8 cellular contexts compared by ENCODE assay signal in the genomic region with DNA sequence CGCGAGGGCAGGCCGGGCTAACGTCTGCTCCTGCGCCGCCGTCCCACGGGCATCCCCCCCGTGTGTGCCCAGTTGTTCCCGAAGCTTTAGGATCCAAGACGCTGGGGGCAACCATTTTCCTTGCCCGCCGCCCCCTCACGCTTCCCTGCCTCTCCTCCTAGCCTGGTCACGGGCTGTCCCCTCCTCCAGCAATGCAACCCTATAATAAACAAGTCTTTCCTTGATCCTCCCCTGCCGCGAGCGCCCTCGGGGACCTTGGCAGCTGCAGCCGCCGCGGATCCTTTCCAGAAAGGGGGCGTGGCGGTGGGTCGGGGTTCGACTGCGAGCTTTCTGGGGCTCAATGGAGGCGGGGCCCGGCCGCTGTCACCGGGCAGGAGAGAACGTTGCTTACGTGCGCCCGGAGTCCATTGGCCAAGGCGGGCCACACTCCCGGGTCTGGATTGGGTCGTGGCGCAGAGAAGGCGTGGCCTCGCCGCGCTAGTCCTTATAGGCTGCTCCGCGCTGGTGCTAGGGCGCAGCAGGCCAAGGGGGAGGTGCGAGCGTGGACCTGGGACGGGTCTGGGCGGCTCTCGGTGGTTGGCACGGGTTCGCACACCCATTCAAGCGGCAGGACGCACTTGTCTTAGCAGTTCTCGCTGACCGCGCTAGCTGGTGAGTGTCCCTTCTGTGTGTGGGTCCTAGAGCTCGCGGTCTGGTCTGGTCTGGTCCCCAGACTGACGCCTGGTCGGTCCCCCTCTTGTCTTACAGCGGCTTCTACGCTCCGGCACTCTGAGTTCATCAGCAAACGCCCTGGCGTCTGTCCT. TPM values are rescaled to one million over a fixed set of nuclear protein-coding genes. Genes with fewer than 3 reads are reported as not detected.
A peak's percentile ranks its signal among the peaks of the same experiment; 100 is the strongest.
DNase-seq lines count a peak whose midpoint lies in the region; ATAC-seq and TF ChIP-seq lines count a peak whose summit lies in the region.

A gene with protein sequence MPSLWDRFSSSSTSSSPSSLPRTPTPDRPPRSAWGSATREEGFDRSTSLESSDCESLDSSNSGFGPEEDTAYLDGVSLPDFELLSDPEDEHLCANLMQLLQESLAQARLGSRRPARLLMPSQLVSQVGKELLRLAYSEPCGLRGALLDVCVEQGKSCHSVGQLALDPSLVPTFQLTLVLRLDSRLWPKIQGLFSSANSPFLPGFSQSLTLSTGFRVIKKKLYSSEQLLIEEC (plus strand): TSS at position 515 of the 803 bp plus-strand sequence. CDS start 293 bp downstream, outside the sequence.

- H3K9me3 ChIP-seq in Panc1 (ENCODE audit: control insufficient read depth, insufficient read depth, low read depth, low read length) (no peaks in the 10 kb centered on the region), esophagus (ENCODE audit: control insufficient read depth in 2 of 2, insufficient read depth in 1 of 2, low read depth in 1 of 2, low read length in 1 of 2) (peaks cover 0 to 2% of the 10 kb centered on the region in 2 donors), muscle layer of colon (ENCODE audit: low read length) (no peaks in the 10 kb centered on the region)

- BruUV-seq in Panc1 (replicated peaks; lab: Mats Ljungman, UMichigan): no TSS peak

- peak within 1 kb of the TSS; percentile 98 for H3K4me3 Mint-ChIP-seq in activated T-cell treated with anti-CD3 and anti-CD28 coated beads, Interleukin-2, amount 50 U/mL, for 4 hours

- 1% methylated on average over 63 to 67 of the region's 67 CpGs for WGBS in esophagus, 2 donors

- H3K27ac ChIP-seq in Panc1 (ENCODE audit: low read length) (peak within 1 kb of the TSS; percentile 91), esophagus (ENCODE audit: low read depth in 2 of 2, low read length in 1 of 2) (peak within 1 kb of the TSS; percentile 95 to 99), muscle layer of colon (ENCODE audit: low read depth, low read length) (peak within 1 kb of the TSS; percentile 82)

- DNase-seq in DMS53 (lab: John Stamatoyannopoulos, UW) (peak; percentile 97), KG1 (lab: John Stamatoyannopoulos, UW) (peak; percentile 94), Panc1 (ENCODE audit: low read depth, low spot score) (peak; percentile 94)
- DNase-seq in activated T-cell treated with anti-CD3 and anti-CD28 coated beads, Interleukin-2, amount 50 U/mL, for 4 hours: peak; percentile 97
- DNase-seq in stimulated activated CD8-positive, alpha-beta memory T cell treated with anti-CD3 and anti-CD28 coated beads, Interleukin-7, amount 100 ng/mL, for 24 hours (ENCODE audit: low read depth): peak; percentile 94

- TF ChIP-seq CTCF in Panc1 (IDR thresholded peaks at IDR 0.05): no peak

- peaks cover 25% of the 10 kb centered on the region for H3K36me3 Mint-ChIP-seq in activated T-cell treated with anti-CD3 and anti-CD28 coated beads, Interleukin-2, amount 50 U/mL, for 4 hours (ENCODE audit: insufficient read depth)

- no peaks in the 10 kb centered on the region for H3K27me3 Mint-ChIP-seq in activated T-cell treated with anti-CD3 and anti-CD28 coated beads, Interleukin-2, amount 50 U/mL, for 4 hours (ENCODE audit: low read depth)

- POLR2A ChIA-PET in Panc1 (lab: Charles Lee): interaction anchor here (0.6 to 0.8 kb wide), 3 partner anchors 58 to 546 kb away, joined by 3 to 17 read pairs (median 3); no protein-coding TSS in a partner anchor

- no peaks in the 10 kb centered on the region for H3K9me3 Mint-ChIP-seq in activated T-cell treated with anti-CD3 and anti-CD28 coated beads, Interleukin-2, amount 50 U/mL, for 4 hours

- peak within 1 kb of the TSS; percentile 80 for H3K9ac ChIP-seq in muscle layer of colon (ENCODE audit: low read length)

- intact Hi-C loops in Panc1 (cut with micrococcal nuclease; ENCODE audit: unreplicated experiment): no loop called here

- ATAC-seq in GM21723 (IDR thresholded peaks at IDR 0.05; ENCODE audit: unreplicated experiment): peak; percentile 71
- peak; percentile 91 for ATAC-seq in Panc1
- ATAC-seq in activated T-cell treated with anti-CD3 and anti-CD28 coated beads, Interleukin-2, amount 50 U/mL, for 4 hours: peak; percentile 93 to 95

- in situ Hi-C loops in Panc1 (cut with HindIII; ENCODE audit: low pct_unique_long_range_greater_than_20kb, low sequenced_read_pairs): no loop called here

- H3K4me3 ChIP-seq in Panc1 (ENCODE audit: low read depth in 2 of 2, low read length in 2 of 2): peak within 1 kb of the TSS; percentile 93 to 99
- peak within 1 kb of the TSS; percentile 92 to 99 for H3K4me3 ChIP-seq in esophagus (ENCODE audit: low read depth in 1 of 2, low read length in 2 of 2)
- peak within 1 kb of the TSS; percentile 76 to 96 for H3K4me3 ChIP-seq in muscle layer of colon (ENCODE audit: low read depth in 1 of 2, low read length in 2 of 2)

- H3K4me1 ChIP-seq in Panc1 (ENCODE audit: control insufficient read depth, insufficient read depth, low read length): peaks cover 40% of the 10 kb centered on the region
- H3K4me1 ChIP-seq in esophagus (ENCODE audit: control insufficient read depth in 2 of 2, insufficient read depth in 2 of 2, low read length in 1 of 2): peaks cover 0 to 9% of the 10 kb centered on the region in 2 donors
- H3K4me1 ChIP-seq in muscle layer of colon (ENCODE audit: insufficient read depth, low read length): peaks cover 15% of the 10 kb centered on the region

- CTCF ChIA-PET in Panc1 (lab: Charles Lee): interaction anchor here (1.2 kb wide), 1 partner anchor 55 kb away, joined by 8 read pairs; no protein-coding TSS in a partner anchor

- H3K4me1 Mint-ChIP-seq in activated T-cell treated with anti-CD3 and anti-CD28 coated beads, Interleukin-2, amount 50 U/mL, for 4 hours (ENCODE audit: low read depth): peaks cover 42% of the 10 kb centered on the region

- H3K36me3 ChIP-seq in Panc1 (ENCODE audit: control insufficient read depth, insufficient read depth, low read length): no peaks in the 10 kb centered on the region; the same call in 1 of the 2 replicates
- H3K36me3 ChIP-seq in esophagus (ENCODE audit: control insufficient read depth in 2 of 2, insufficient read depth in 2 of 2, low read length in 1 of 2): peaks cover 0 to 19% of the 10 kb centered on the region in 2 donors
- no peaks in the 10 kb centered on the region for H3K36me3 ChIP-seq in muscle layer of colon (ENCODE audit: insufficient read depth, low read length)

- H3K27me3 ChIP-seq in Panc1 (ENCODE audit: control insufficient read depth, insufficient read depth, low read length) (no peaks in the 10 kb centered on the region), esophagus (ENCODE audit: control insufficient read depth in 1 of 2, insufficient read depth in 2 of 2, low read length in 2 of 2) (no peaks in the 10 kb centered on the region), muscle layer of colon (ENCODE audit: control insufficient read depth in 1 of 2, insufficient read depth in 2 of 2, low read length in 2 of 2) (no peaks in the 10 kb centered on the region)

RNA-seq across cellular contexts. Expression of the gene that starts here (rescaled TPM):
- total RNA-seq in Panc1 (2021; ENCODE audit: unreplicated experiment): 157 TPM
- polyA plus RNA-seq in Panc1 (2012; ENCODE audit: insufficient read length): 344 TPM
- 100 to 1,000 TPM; 240 to 268 (median 263) TPM for total RNA-seq in activated T-cell treated with anti-CD3 and anti-CD28 coated beads, Interleukin-2, amount 50 U/mL, for 4 hours
- polyA plus RNA-seq in esophagus: 100 to 1,000 TPM; 230 to 332 TPM

Comparison
In these comparisons a context has a peak if more than half of its experiments do, and no peak if none do; other contexts are left out.
1. Peak in every context shown above with its lines: DNase-seq, ATAC-seq, H3K4me3 ChIP-seq and H3K27ac ChIP-seq.